ENCODE assay signal across 1 cellular context in the genomic region with DNA sequence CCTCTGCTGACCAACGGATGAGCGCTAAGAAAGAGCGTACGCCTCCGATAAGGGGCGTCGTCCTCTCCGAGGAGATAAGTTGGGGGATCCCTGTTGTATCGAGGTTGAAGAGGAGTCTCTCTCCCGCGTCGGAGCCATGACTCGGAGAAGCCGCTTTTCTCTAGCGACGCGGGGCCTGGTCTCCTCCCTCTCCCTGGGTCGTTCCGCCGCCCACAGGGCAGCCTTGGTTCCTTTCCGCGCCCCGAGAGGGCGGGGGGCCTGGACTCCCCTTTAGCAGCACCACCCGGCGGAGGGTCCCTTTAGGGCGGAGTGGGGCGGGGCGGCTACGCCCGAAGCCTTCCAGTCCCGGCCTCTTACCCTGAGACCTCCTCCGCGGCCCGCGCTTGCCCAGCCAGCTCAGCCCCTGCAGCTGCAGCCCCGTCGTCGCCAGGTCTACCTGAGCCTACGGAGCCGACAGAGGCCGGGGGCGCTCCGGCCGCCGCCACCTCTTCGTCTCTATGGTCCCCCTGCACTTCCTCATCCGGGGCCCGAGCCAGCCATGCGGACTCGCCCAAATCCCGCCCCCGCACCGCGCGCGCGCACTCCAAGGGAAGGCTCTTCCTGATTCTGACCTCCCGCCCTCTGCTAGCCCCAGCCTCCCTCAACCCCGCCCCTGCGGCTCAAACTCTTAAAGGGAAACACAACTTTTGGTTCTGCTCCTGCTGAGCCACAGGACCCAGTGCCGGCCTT.
TF ChIP-seq lines count a peak whose summit lies in the region.

A gene (minus strand): TSS at position 497 of the 729 bp plus-strand sequence. CDS start 11,272 bp downstream, outside the sequence.

TF ChIP-seq in HepG2, 621 proteins besides CTCF, POLR2A, EP300 and RAD21 (continued from another document and continues in another):
- TF ChIP-seq, protein P1, sequence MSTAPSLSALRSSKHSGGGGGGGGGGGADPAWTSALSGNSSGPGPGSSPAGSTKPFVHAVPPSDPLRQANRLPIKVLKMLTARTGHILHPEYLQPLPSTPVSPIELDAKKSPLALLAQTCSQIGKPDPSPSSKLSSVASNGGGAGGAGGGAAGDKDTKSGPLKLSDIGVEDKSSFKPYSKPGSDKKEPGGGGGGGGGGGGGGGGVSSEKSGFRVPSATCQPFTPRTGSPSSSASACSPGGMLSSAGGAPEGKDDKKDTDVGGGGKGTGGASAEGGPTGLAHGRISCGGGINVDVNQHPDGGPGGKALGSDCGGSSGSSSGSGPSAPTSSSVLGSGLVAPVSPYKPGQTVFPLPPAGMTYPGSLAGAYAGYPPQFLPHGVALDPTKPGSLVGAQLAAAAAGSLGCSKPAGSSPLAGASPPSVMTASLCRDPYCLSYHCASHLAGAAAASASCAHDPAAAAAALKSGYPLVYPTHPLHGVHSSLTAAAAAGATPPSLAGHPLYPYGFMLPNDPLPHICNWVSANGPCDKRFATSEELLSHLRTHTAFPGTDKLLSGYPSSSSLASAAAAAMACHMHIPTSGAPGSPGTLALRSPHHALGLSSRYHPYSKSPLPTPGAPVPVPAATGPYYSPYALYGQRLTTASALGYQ (CRISPR knock-in tag; IDR thresholded peaks at IDR 0.05), result peak; percentile 72
- TF ChIP-seq, protein P2, sequence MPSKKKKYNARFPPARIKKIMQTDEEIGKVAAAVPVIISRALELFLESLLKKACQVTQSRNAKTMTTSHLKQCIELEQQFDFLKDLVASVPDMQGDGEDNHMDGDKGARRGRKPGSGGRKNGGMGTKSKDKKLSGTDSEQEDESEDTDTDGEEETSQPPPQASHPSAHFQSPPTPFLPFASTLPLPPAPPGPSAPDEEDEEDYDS (CRISPR knock-in tag; IDR thresholded peaks at IDR 0.05), result peak; percentile 57
- TF ChIP-seq EEA1 (CRISPR knock-in tag; IDR thresholded peaks at IDR 0.05; ENCODE audit: borderline replicate concordance) (peak; percentile 83; the same call in 1 of the 2 replicates), ZNF781 (CRISPR knock-in tag; IDR thresholded peaks at IDR 0.05; ENCODE audit: borderline replicate concordance, not compliant biosample characterization) (peak; percentile 57), ZNF557 (CRISPR knock-in tag; IDR thresholded peaks at IDR 0.05) (0 out of 2 replicates have a peak, but pooled peaks have one; percentile 22), TEAD3 (CRISPR knock-in tag; optimal IDR thresholded peaks at IDR 0.05; ENCODE audit: borderline replicate concordance) (peak; percentile 38), YY1 (IDR thresholded peaks at IDR 0.05; ENCODE audit: insufficient read depth, insufficient replicate concordance, low read depth, low read length) (peak; percentile 79), NRL (CRISPR knock-in tag; IDR thresholded peaks at IDR 0.05; ENCODE audit: borderline replicate concordance) (peak; percentile 69; the same call in 1 of the 2 replicates), ZNF34 (CRISPR knock-in tag; IDR thresholded peaks at IDR 0.05; ENCODE audit: borderline replicate concordance) (no peak), FOXJ3 (CRISPR knock-in tag; IDR thresholded peaks at IDR 0.05; ENCODE audit: borderline replicate concordance) (peak; percentile 31; the same call in 1 of the 2 replicates), PCBP2 (optimal IDR thresholded peaks at IDR 0.05; ENCODE audit: low read depth, low read length, poor library complexity, severe bottlenecking) (no peak), GATA4 (IDR thresholded peaks at IDR 0.05; ENCODE audit: borderline replicate concordance, low read depth) (peak; percentile 40; the same call in 1 of the 2 replicates), ZNF343 (CRISPR knock-in tag; IDR thresholded peaks at IDR 0.05) (no peak), ARHGAP35 (CRISPR knock-in tag; IDR thresholded peaks at IDR 0.05; ENCODE audit: borderline replicate concordance) (peak; percentile 45; the same call in 1 of the 2 replicates), ZNF501 (CRISPR knock-in tag; IDR thresholded peaks at IDR 0.05) (peak; percentile 90), ZNF614 (CRISPR knock-in tag; IDR thresholded peaks at IDR 0.05; ENCODE audit: borderline replicate concordance) (peak; percentile 58; the same call in 1 of the 2 replicates), POLR2AphosphoS5 (IDR thresholded peaks at IDR 0.05; ENCODE audit: low read depth, low read length) (peak; percentile 87), YEATS2 (CRISPR knock-in tag; IDR thresholded peaks at IDR 0.05; ENCODE audit: borderline replicate concordance) (peak; percentile 97), ERF (CRISPR knock-in tag; IDR thresholded peaks at IDR 0.05) (peak; percentile 95), ETV5 (CRISPR knock-in tag; IDR thresholded peaks at IDR 0.05; ENCODE audit: borderline replicate concordance) (peak; percentile 51), RXRA (CRISPR knock-in tag; IDR thresholded peaks at IDR 0.05) (peak; percentile 78; the same call in 1 of the 2 replicates), SRF (IDR thresholded peaks at IDR 0.05; ENCODE audit: low read depth, low read length) (no peak), ZNF44 (CRISPR knock-in tag; IDR thresholded peaks at IDR 0.05) (peak; percentile 66; the same call in 1 of the 2 replicates), ZNF766 (CRISPR knock-in tag; IDR thresholded peaks at IDR 0.05; ENCODE audit: borderline replicate concordance) (peak; percentile 85; the same call in 1 of the 2 replicates), HNRNPLL (IDR thresholded peaks at IDR 0.05; ENCODE audit: low read depth, low read length, poor library complexity, severe bottlenecking) (peak; percentile 77), CHD4 (IDR thresholded peaks at IDR 0.05; ENCODE audit: borderline replicate concordance, low read length) (no peak), SPEN (CRISPR knock-in tag; IDR thresholded peaks at IDR 0.05; ENCODE audit: low read depth) (peak; percentile 95), HHEX (CRISPR knock-in tag; IDR thresholded peaks at IDR 0.05) (no peak)
- TF ChIP-seq, protein P3, sequence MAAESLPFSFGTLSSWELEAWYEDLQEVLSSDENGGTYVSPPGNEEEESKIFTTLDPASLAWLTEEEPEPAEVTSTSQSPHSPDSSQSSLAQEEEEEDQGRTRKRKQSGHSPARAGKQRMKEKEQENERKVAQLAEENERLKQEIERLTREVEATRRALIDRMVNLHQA (CRISPR knock-in tag; IDR thresholded peaks at IDR 0.05), result 0 out of 2 replicates have a peak, but pooled peaks have one; percentile 44
- TF ChIP-seq, protein P4, sequence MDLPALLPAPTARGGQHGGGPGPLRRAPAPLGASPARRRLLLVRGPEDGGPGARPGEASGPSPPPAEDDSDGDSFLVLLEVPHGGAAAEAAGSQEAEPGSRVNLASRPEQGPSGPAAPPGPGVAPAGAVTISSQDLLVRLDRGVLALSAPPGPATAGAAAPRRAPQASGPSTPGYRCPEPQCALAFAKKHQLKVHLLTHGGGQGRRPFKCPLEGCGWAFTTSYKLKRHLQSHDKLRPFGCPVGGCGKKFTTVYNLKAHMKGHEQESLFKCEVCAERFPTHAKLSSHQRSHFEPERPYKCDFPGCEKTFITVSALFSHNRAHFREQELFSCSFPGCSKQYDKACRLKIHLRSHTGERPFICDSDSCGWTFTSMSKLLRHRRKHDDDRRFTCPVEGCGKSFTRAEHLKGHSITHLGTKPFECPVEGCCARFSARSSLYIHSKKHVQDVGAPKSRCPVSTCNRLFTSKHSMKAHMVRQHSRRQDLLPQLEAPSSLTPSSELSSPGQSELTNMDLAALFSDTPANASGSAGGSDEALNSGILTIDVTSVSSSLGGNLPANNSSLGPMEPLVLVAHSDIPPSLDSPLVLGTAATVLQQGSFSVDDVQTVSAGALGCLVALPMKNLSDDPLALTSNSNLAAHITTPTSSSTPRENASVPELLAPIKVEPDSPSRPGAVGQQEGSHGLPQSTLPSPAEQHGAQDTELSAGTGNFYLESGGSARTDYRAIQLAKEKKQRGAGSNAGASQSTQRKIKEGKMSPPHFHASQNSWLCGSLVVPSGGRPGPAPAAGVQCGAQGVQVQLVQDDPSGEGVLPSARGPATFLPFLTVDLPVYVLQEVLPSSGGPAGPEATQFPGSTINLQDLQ (CRISPR knock-in tag; IDR thresholded peaks at IDR 0.05), result peak; percentile 36; the same call in 1 of the 2 replicates
- TF ChIP-seq, protein P5, sequence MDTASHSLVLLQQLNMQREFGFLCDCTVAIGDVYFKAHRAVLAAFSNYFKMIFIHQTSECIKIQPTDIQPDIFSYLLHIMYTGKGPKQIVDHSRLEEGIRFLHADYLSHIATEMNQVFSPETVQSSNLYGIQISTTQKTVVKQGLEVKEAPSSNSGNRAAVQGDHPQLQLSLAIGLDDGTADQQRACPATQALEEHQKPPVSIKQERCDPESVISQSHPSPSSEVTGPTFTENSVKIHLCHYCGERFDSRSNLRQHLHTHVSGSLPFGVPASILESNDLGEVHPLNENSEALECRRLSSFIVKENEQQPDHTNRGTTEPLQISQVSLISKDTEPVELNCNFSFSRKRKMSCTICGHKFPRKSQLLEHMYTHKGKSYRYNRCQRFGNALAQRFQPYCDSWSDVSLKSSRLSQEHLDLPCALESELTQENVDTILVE (CRISPR knock-in tag; IDR thresholded peaks at IDR 0.05), result peak; percentile 87
- TF ChIP-seq, protein P6, sequence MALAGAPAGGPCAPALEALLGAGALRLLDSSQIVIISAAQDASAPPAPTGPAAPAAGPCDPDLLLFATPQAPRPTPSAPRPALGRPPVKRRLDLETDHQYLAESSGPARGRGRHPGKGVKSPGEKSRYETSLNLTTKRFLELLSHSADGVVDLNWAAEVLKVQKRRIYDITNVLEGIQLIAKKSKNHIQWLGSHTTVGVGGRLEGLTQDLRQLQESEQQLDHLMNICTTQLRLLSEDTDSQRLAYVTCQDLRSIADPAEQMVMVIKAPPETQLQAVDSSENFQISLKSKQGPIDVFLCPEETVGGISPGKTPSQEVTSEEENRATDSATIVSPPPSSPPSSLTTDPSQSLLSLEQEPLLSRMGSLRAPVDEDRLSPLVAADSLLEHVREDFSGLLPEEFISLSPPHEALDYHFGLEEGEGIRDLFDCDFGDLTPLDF (CRISPR knock-in tag; IDR thresholded peaks at IDR 0.05), result peak; percentile 89
- TF ChIP-seq, protein P7, sequence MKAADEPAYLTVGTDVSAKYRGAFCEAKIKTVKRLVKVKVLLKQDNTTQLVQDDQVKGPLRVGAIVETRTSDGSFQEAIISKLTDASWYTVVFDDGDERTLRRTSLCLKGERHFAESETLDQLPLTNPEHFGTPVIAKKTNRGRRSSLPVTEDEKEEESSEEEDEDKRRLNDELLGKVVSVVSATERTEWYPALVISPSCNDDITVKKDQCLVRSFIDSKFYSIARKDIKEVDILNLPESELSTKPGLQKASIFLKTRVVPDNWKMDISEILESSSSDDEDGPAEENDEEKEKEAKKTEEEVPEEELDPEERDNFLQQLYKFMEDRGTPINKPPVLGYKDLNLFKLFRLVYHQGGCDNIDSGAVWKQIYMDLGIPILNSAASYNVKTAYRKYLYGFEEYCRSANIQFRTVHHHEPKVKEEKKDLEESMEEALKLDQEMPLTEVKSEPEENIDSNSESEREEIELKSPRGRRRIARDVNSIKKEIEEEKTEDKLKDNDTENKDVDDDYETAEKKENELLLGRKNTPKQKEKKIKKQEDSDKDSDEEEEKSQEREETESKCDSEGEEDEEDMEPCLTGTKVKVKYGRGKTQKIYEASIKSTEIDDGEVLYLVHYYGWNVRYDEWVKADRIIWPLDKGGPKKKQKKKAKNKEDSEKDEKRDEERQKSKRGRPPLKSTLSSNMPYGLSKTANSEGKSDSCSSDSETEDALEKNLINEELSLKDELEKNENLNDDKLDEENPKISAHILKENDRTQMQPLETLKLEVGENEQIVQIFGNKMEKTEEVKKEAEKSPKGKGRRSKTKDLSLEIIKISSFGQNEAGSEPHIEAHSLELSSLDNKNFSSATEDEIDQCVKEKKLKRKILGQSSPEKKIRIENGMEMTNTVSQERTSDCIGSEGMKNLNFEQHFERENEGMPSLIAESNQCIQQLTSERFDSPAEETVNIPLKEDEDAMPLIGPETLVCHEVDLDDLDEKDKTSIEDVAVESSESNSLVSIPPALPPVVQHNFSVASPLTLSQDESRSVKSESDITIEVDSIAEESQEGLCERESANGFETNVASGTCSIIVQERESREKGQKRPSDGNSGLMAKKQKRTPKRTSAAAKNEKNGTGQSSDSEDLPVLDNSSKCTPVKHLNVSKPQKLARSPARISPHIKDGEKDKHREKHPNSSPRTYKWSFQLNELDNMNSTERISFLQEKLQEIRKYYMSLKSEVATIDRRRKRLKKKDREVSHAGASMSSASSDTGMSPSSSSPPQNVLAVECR (CRISPR knock-in tag; IDR thresholded peaks at IDR 0.05; ENCODE audit: borderline replicate concordance), result peak; percentile 96
- TF ChIP-seq, protein P8, sequence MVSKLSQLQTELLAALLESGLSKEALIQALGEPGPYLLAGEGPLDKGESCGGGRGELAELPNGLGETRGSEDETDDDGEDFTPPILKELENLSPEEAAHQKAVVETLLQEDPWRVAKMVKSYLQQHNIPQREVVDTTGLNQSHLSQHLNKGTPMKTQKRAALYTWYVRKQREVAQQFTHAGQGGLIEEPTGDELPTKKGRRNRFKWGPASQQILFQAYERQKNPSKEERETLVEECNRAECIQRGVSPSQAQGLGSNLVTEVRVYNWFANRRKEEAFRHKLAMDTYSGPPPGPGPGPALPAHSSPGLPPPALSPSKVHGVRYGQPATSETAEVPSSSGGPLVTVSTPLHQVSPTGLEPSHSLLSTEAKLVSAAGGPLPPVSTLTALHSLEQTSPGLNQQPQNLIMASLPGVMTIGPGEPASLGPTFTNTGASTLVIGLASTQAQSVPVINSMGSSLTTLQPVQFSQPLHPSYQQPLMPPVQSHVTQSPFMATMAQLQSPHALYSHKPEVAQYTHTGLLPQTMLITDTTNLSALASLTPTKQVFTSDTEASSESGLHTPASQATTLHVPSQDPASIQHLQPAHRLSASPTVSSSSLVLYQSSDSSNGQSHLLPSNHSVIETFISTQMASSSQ (IDR thresholded peaks at IDR 0.05; ENCODE audit: low read depth), result no peak
- TF ChIP-seq, protein P8 (CRISPR knock-in tag; IDR thresholded peaks at IDR 0.05; ENCODE audit: borderline replicate concordance), result peak; percentile 57; the same call in 1 of the 2 replicates
